ENCODE assay signal across 1 cellular context in genomic region chr18:22450766-22451165, GRCh38. TPM values are rescaled to one million over a fixed set of nuclear protein-coding genes. Genes with fewer than 3 reads are reported as not detected.
"Had no signal": no experiment of that assay in that cellular context is flagged by ENCODE, and none has a peak within 500 bp of the region (broad histone marks: within the 10 kb centered on the region; RNA-seq: fewer than 3 reads in every experiment).

No MANE protein-coding gene starts in this region.

RNA-seq across cellular contexts. Expression of gene CTAGE1, which starts 33.1 kb away (rescaled TPM):
- total RNA-seq: GM12878 had no signal
